Comparison of ENCODE assay signal across 8 cellular contexts in the genomic region with DNA sequence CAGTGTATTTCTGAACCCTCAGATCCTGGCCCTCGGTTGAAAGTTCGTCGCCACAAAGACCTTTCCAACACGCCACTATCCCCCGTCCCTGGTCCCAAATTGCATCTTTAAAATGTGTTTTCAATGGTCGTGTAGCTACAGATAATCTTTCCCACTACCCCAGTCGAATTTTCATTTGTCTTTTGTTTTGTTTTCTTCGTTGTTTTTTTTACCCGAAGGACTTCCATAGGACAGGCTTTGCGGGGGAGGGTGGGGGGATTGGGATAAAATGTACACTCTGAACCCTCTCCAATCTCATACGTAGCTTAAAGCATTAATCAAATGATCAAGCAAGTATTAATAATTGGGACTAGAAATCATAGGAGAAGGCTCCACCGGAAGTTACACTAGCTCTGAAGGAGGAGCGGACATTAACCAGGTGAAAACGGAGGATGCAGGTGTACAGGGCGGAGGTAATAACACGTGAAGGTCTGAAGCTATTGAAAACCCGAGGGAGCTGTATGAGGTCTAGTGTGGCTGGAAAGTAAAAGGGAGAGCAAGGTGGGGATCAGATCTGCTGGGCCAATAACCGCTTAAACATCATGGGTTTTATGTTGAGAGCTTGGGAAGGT. TPM values are rescaled to one million over a fixed set of nuclear protein-coding genes. Genes with fewer than 3 reads are reported as not detected.
DNase-seq lines count a peak whose midpoint lies in the region; ATAC-seq and TF ChIP-seq lines count a peak whose summit lies in the region.

No MANE protein-coding gene starts in this region.

- POLR2A ChIA-PET in CD4-positive, alpha-beta memory T cell (lab: Charles Lee; ENCODE audit: partially characterized antibody), result interaction anchor here (0.6 to 4.3 kb wide), 17 partner anchors 9 to 1270 kb away, joined by 3 to 92 read pairs (median 8); a partner anchor contains a TSS

- ATAC-seq in foreskin keratinocyte (peak; percentile 16), HG03159 (IDR thresholded peaks at IDR 0.05; ENCODE audit: unreplicated experiment) (no peak)

- no peaks in the 10 kb centered on the region for H3K9me3 ChIP-seq in CD4-positive, alpha-beta memory T cell (ENCODE audit: control insufficient read depth in 1 of 2, low read length in 2 of 2)
- H3K9me3 ChIP-seq in HUES6 (ENCODE audit: control insufficient read depth, insufficient read depth, low read depth, low read length), result no peaks in the 10 kb centered on the region
- no peaks in the 10 kb centered on the region for H3K9me3 ChIP-seq in SK-N-MC (ENCODE audit: low read depth, low read length)

- H3K27me3 ChIP-seq in CD4-positive, alpha-beta memory T cell (ENCODE audit: insufficient read depth, low read length), result no peaks in the 10 kb centered on the region
- H3K27me3 ChIP-seq in HUES6 (ENCODE audit: control insufficient read depth, insufficient read depth, low read length), result no peaks in the 10 kb centered on the region
- H3K27me3 ChIP-seq in foreskin keratinocyte, result no peaks in the 10 kb centered on the region

- peak; percentile 31 to 41 (median 40) for DNase-seq in CD4-positive, alpha-beta memory T cell
- DNase-seq in SK-N-MC (ENCODE audit: low read depth, low spot score) (no peak), foreskin keratinocyte (peak in 1 of 2 donors; percentile 6), osteocyte (ENCODE audit: extremely low spot score, unreplicated experiment) (no peak), hepatic stellate cell (ENCODE audit: low spot score) (no peak)
- DNase-seq in stimulated activated CD4-positive, alpha-beta T cell treated with anti-CD3 and anti-CD28 coated beads, Interleukin-2, amount 100 ng/mL, for 24 hours, result peak; percentile 11 to 19

- intact Hi-C loops in CD4-positive, alpha-beta memory T cell (cut with micrococcal nuclease), result loop anchor here (1.0 to 2.0 kb wide), 2 partner anchors 32 to 1746 kb away; a partner anchor contains a TSS

- H3K9ac ChIP-seq in HUES6 (ENCODE audit: low read length) (peak overlapping the region; percentile 99), SK-N-MC (ENCODE audit: insufficient read length) (peak overlapping the region; percentile 99)

- CTCF ChIA-PET in CD4-positive, alpha-beta memory T cell (lab: Charles Lee; ENCODE audit: partially characterized antibody), result interaction anchor here (0.9 to 2.2 kb wide), 5 partner anchors 9 to 271 kb away, joined by 3 to 10 read pairs (median 4); a partner anchor contains a TSS

- H3K4me3 Mint-ChIP-seq in CD4-positive, alpha-beta memory T cell, result no peak overlapping the region
- H3K4me3 Mint-ChIP-seq in osteocyte (ENCODE audit: unreplicated experiment), result no peak overlapping the region

- H3K36me3 ChIP-seq in CD4-positive, alpha-beta memory T cell (ENCODE audit: insufficient read depth, low read length), result peaks cover 9% of the 10 kb centered on the region
- H3K36me3 ChIP-seq in HUES6 (ENCODE audit: control insufficient read depth, insufficient read depth, low read length), result peaks cover 21% of the 10 kb centered on the region
- H3K36me3 ChIP-seq in SK-N-MC (ENCODE audit: insufficient read depth, low read length), result peaks cover 33% of the 10 kb centered on the region

- H3K27ac ChIP-seq in CD4-positive, alpha-beta memory T cell (ENCODE audit: low read depth, low read length), result peak overlapping the region; percentile 87
- H3K27ac ChIP-seq in HUES6 (ENCODE audit: low read depth, low read length) (peak overlapping the region; percentile 100; the same call in 1 of the 2 replicates), SK-N-MC (peak overlapping the region; percentile 98), foreskin keratinocyte (no peak overlapping the region)

- H3K27me3 Mint-ChIP-seq in CD4-positive, alpha-beta memory T cell, result no peaks in the 10 kb centered on the region
- peaks cover 2% of the 10 kb centered on the region for H3K27me3 Mint-ChIP-seq in osteocyte (ENCODE audit: unreplicated experiment)

- H3K4me3 ChIP-seq in CD4-positive, alpha-beta memory T cell (ENCODE audit: low read length in 2 of 2), result peak overlapping the region; percentile 82 to 90
- peak overlapping the region; percentile 95 for H3K4me3 ChIP-seq in HUES6 (ENCODE audit: low read depth, low read length)
- peak overlapping the region; percentile 97 for H3K4me3 ChIP-seq in SK-N-MC

- TF ChIP-seq CTCF in foreskin keratinocyte (conservative IDR thresholded peaks at IDR 0.05), result no peak
- TF ChIP-seq CTCF in osteocyte (IDR thresholded peaks at IDR 0.05), result no peak

- peaks cover 27% of the 10 kb centered on the region for H3K4me1 ChIP-seq in CD4-positive, alpha-beta memory T cell (ENCODE audit: insufficient read depth, low read length)
- H3K4me1 ChIP-seq in HUES6 (ENCODE audit: control insufficient read depth, insufficient read depth, low read length) (peaks cover 5% of the 10 kb centered on the region; the same call in 1 of the 2 replicates), foreskin keratinocyte (no peaks in the 10 kb centered on the region)

- H3K4me1 Mint-ChIP-seq in CD4-positive, alpha-beta memory T cell, result peaks cover 9 to 26% (median 13%) of the 10 kb centered on the region in 4 donors
- peaks cover 23% of the 10 kb centered on the region for H3K4me1 Mint-ChIP-seq in osteocyte (ENCODE audit: unreplicated experiment)

- H3K27ac Mint-ChIP-seq in CD4-positive, alpha-beta memory T cell, result no peak overlapping the region
- no peak overlapping the region for H3K27ac Mint-ChIP-seq in osteocyte (ENCODE audit: unreplicated experiment)

- no peaks in the 10 kb centered on the region for H3K9me3 Mint-ChIP-seq in CD4-positive, alpha-beta memory T cell
- H3K9me3 Mint-ChIP-seq in osteocyte (ENCODE audit: unreplicated experiment), result no peaks in the 10 kb centered on the region

- peaks cover 12 to 23% of the 10 kb centered on the region in 2 donors for H3K36me3 Mint-ChIP-seq in CD4-positive, alpha-beta memory T cell
- H3K36me3 Mint-ChIP-seq in osteocyte (ENCODE audit: unreplicated experiment), result peaks cover 10% of the 10 kb centered on the region

RNA-seq across cellular contexts. Expression of a gene that starts 32.8 kb away (rescaled TPM):
- total RNA-seq in CD4-positive, alpha-beta memory T cell, result 10 to 100 TPM; 32.2 to 34.0 TPM
- 10 to 100 TPM in 1 of 2 donors, 1 to 10 TPM in 1; 6.7 to 13.1 TPM for polyA plus RNA-seq in CD4-positive, alpha-beta memory T cell
- total RNA-seq in foreskin keratinocyte (17.8 and 21.2 TPM in 2 replicates), osteocyte (42.9 and 43.5 TPM in 2 replicates)
- polyA plus RNA-seq in foreskin keratinocyte, result 10.3 and 13.7 TPM in 2 replicates

Comparison
In these comparisons a context has a peak if more than half of its experiments do, and no peak if none do; other contexts are left out.
1. DNase-seq: peak in CD4-positive, alpha-beta memory T cell (5 of 5) and stimulated activated CD4-positive, alpha-beta T cell treated with anti-CD3 and anti-CD28 coated beads, Interleukin-2, amount 100 ng/mL, for 24 hours (2 of 2); none in SK-N-MC (single experiment), osteocyte (single experiment) and hepatic stellate cell (single experiment).
2. Peak in every context shown above with its lines, with median percentiles within 50 percentile points of each other: H3K4me3 ChIP-seq.